15 cellular contexts compared by ENCODE assay signal in genomic region chr1:78263459-78263858, GRCh38.
A peak's percentile ranks its signal among the peaks of the same experiment; 100 is the strongest.
DNase-seq lines count a peak whose midpoint lies in the region; ATAC-seq and TF ChIP-seq lines count a peak whose summit lies in the region.
"Had no signal": no experiment of that assay in that cellular context is flagged by ENCODE, and none has a peak within 500 bp of the region (broad histone marks: within the 10 kb centered on the region; RNA-seq: fewer than 3 reads in every experiment).

No MANE protein-coding gene starts in this region.

- H3K9me1 ChIP-seq in IMR-90 (ENCODE audit: insufficient read depth, low read length): no peaks in the 10 kb centered on the region

- H4K5ac ChIP-seq in IMR-90 (ENCODE audit: low read depth, low read length): no peak overlapping the region

- POLR2A ChIA-PET in IMR-90 (lab: Charles Lee; ENCODE audit: unreplicated experiment) (no interaction called here), WTC11 (lab: Charles Lee) (no interaction called here)

- no peak overlapping the region for H2AK9ac ChIP-seq in IMR-90 (replicated peaks; ENCODE audit: low read depth, low read length, poor library complexity)

- no CpG with 5 or more reads among the region's 2 CpGs for WGBS in IMR-90 (ENCODE audit: extremely low coverage in 2 of 2, insufficient read length in 1 of 2), 2 experiments
- no CpG with 5 or more reads among the region's 2 CpGs for WGBS in neuronal stem cell (ENCODE audit: extremely low coverage in 2 of 2, insufficient read length in 2 of 2, insufficient replicate concordance in 1 of 2), 2 donors
- WGBS in aorta, 2 donors: 29 to 34% methylated on average over 2 of the region's 2 CpGs

- H2AK5ac ChIP-seq in IMR-90 (ENCODE audit: low read depth, low read length) (no peak overlapping the region), neuronal stem cell (ENCODE audit: low read depth, low read length) (no peak overlapping the region)

- H2AFZ ChIP-seq in IMR-90 (replicated peaks; ENCODE audit: low read length, poor library complexity): peak overlapping the region; percentile 43
- H2AFZ ChIP-seq in neuronal stem cell (ENCODE audit: low read length): no peak overlapping the region
- H2AFZ ChIP-seq: GM23248 had no signal

- no TSS peak for BruUV-seq in IMR-90 (replicated peaks; lab: Mats Ljungman, UMichigan)

- H3K23ac ChIP-seq in IMR-90 (ENCODE audit: low read depth, low read length) (no peak overlapping the region), neuronal stem cell (ENCODE audit: low read depth, low read length, poor library complexity) (no peak overlapping the region)

- H3K27me3 Mint-ChIP-seq in WTC11 (ENCODE audit: low read depth): peaks cover 76% of the 10 kb centered on the region
- H3K27me3 Mint-ChIP-seq: IgD-negative memory B cell had no signal

- no peak overlapping the region for H4K8ac ChIP-seq in IMR-90 (ENCODE audit: low read depth in 2 of 2, low read length in 2 of 2)
- H4K8ac ChIP-seq in neuronal stem cell (ENCODE audit: low read depth, low read length): no peak overlapping the region

- no peaks in the 10 kb centered on the region for H3K79me1 ChIP-seq in IMR-90 (ENCODE audit: low read depth in 1 of 2, low read length in 2 of 2)
- H3K79me1 ChIP-seq in neuronal stem cell (ENCODE audit: low read depth, low read length): no peaks in the 10 kb centered on the region

- H2BK15ac ChIP-seq in IMR-90 (ENCODE audit: low read depth, low read length) (no peak overlapping the region), neuronal stem cell (ENCODE audit: low read length) (no peak overlapping the region)

- H3K4me1 Mint-ChIP-seq in WTC11: peaks cover 8% of the 10 kb centered on the region
- H3K4me1 Mint-ChIP-seq: CD8-positive, alpha-beta memory T cell; IgD-negative memory B cell had no signal

- H3K4me1 ChIP-seq in IMR-90 (ENCODE audit: control insufficient read depth, insufficient read depth, low read length): no peaks in the 10 kb centered on the region
- peaks cover 0 to 3% of the 10 kb centered on the region in 2 donors for H3K4me1 ChIP-seq in neuronal stem cell (ENCODE audit: control insufficient read depth in 2 of 2, insufficient read depth in 1 of 2, low read depth in 1 of 2, low read length in 2 of 2)
- H3K4me1 ChIP-seq in aorta (ENCODE audit: control insufficient read depth in 1 of 2, insufficient read depth in 2 of 2, low read length in 2 of 2): no peaks in the 10 kb centered on the region
- H3K4me1 ChIP-seq: A549, BLaER1 had no signal

- H3K18ac ChIP-seq in IMR-90 (ENCODE audit: low read depth, low read length) (no peak overlapping the region), neuronal stem cell (ENCODE audit: low read length) (peak overlapping the region; percentile 33)

- H3K14ac ChIP-seq in IMR-90 (replicated peaks; ENCODE audit: low read depth, low read length): no peak overlapping the region
- H3K14ac ChIP-seq in neuronal stem cell (ENCODE audit: low read length): no peak overlapping the region

- H3K36me3 Mint-ChIP-seq in WTC11: no peaks in the 10 kb centered on the region
- H3K36me3 Mint-ChIP-seq: CD8-positive, alpha-beta memory T cell; IgD-negative memory B cell had no signal

- H3K27ac ChIP-seq in IMR-90 (ENCODE audit: insufficient read depth, low read length): no peak overlapping the region
- H3K27ac ChIP-seq in neuronal stem cell (replicated peaks; ENCODE audit: low read length): no peak overlapping the region
- no peak overlapping the region for H3K27ac ChIP-seq in aorta (ENCODE audit: low read depth in 1 of 2, low read length in 2 of 2)
- H3K27ac ChIP-seq: A549, BLaER1, GM23248 had no signal

- H3K4me3 ChIP-seq in IMR-90 (ENCODE audit: insufficient read depth, low read depth, low read length) (no peak overlapping the region), neuronal stem cell (ENCODE audit: low read length in 2 of 2) (no peak overlapping the region), aorta (ENCODE audit: low read length in 2 of 2) (no peak overlapping the region)
- H3K4me3 ChIP-seq: A549, BLaER1, GM23248 had no signal

- peaks cover 3% of the 10 kb centered on the region; the same call in 1 of the 2 replicates for H3K9me3 Mint-ChIP-seq in WTC11

- TF ChIP-seq CTCF in IMR-90 (conservative IDR thresholded peaks at IDR 0.05; ENCODE audit: low read depth, low read length) (no peak), WTC11 (IDR thresholded peaks at IDR 0.05) (no peak)

- H3K4me2 ChIP-seq in IMR-90 (ENCODE audit: low read depth, low read length): no peak overlapping the region
- H3K4me2 ChIP-seq in neuronal stem cell (ENCODE audit: insufficient read depth, low read length, poor library complexity, severe bottlenecking): no peak overlapping the region
- H3K4me2 ChIP-seq: A549, BLaER1 had no signal

- no peak for TF ChIP-seq RAD21 in IMR-90 (IDR thresholded peaks at IDR 0.05; ENCODE audit: low read length)

- H2BK5ac ChIP-seq in IMR-90 (ENCODE audit: low read depth, low read length, poor library complexity, severe bottlenecking) (no peak overlapping the region), neuronal stem cell (ENCODE audit: low read length) (no peak overlapping the region)

- H2BK20ac ChIP-seq in IMR-90 (ENCODE audit: low read depth, low read length): no peak overlapping the region

- CTCF ChIA-PET in IMR-90 (lab: Yijun Ruan, JAX): interaction anchor here (0.6 kb wide), 1 partner anchor 14 kb away, joined by 3 read pairs; no protein-coding TSS in a partner anchor
- CTCF ChIA-PET in WTC11 (lab: Charles Lee): interaction anchor here (0.8 kb wide), 1 partner anchor 69 kb away, joined by 3 read pairs; no protein-coding TSS in a partner anchor

- TF ChIP-seq POLR2A in IMR-90 (IDR thresholded peaks at IDR 0.05; ENCODE audit: low read depth, low read length): no peak

- H2BK120ac ChIP-seq in IMR-90 (ENCODE audit: low read depth, low read length) (no peak overlapping the region), neuronal stem cell (ENCODE audit: low read depth, low read length) (no peak overlapping the region)

- H3K4ac ChIP-seq in IMR-90 (ENCODE audit: low read depth, low read length): no peak overlapping the region
- peak overlapping the region; percentile 37 for H3K4ac ChIP-seq in neuronal stem cell (ENCODE audit: low read length)

- no peak overlapping the region for H3K27ac Mint-ChIP-seq in WTC11
- H3K27ac Mint-ChIP-seq: CD8-positive, alpha-beta memory T cell; IgD-negative memory B cell had no signal

- no peak overlapping the region for H3K56ac ChIP-seq in IMR-90 (ENCODE audit: extremely low read depth, insufficient read depth, low read length)

- no peak overlapping the region for H3K4me3 Mint-ChIP-seq in WTC11
- H3K4me3 Mint-ChIP-seq: CD8-positive, alpha-beta memory T cell; IgD-negative memory B cell had no signal

- H3K27me3 ChIP-seq in IMR-90 (ENCODE audit: control insufficient read depth, insufficient read depth, low read length): no peaks in the 10 kb centered on the region
- H3K27me3 ChIP-seq in neuronal stem cell (ENCODE audit: control insufficient read depth in 3 of 3, insufficient read depth in 3 of 3, low read depth in 1 of 3, low read length in 3 of 3): no peaks in the 10 kb centered on the region
- H3K27me3 ChIP-seq in aorta (ENCODE audit: control insufficient read depth in 1 of 2, insufficient read depth in 2 of 2, low read length in 1 of 2): no peaks in the 10 kb centered on the region
- H3K27me3 ChIP-seq: BLaER1 had no signal

- ATAC-seq in IMR-90 (ENCODE audit: low read depth): no peak
- peak; percentile 46 for ATAC-seq in WTC11
- peak; percentile 44 for ATAC-seq in aorta (ENCODE audit: low FRiP score)
- no peak for ATAC-seq in HG02763 (IDR thresholded peaks at IDR 0.05; ENCODE audit: unreplicated experiment)
- ATAC-seq: A549 had no signal

- no peak overlapping the region for H3K9ac ChIP-seq in IMR-90 (ENCODE audit: low read depth, low read length)
- H3K9ac ChIP-seq in neuronal stem cell (ENCODE audit: low read depth, low read length, poor library complexity): peak overlapping the region; percentile 30
- H3K9ac ChIP-seq: BLaER1, GM23248 had no signal

- H4K91ac ChIP-seq in IMR-90 (ENCODE audit: insufficient read depth, low read depth, low read length) (no peak overlapping the region), neuronal stem cell (ENCODE audit: low read depth, low read length, poor library complexity) (no peak overlapping the region)

- dilution Hi-C loops in IMR-90 (cut with HindIII; ENCODE audit: low sequenced_read_pairs, unreplicated experiment): no loop called here

- H3K36me3 ChIP-seq in IMR-90 (ENCODE audit: control insufficient read depth, insufficient read depth, low read length): no peaks in the 10 kb centered on the region
- no peaks in the 10 kb centered on the region for H3K36me3 ChIP-seq in neuronal stem cell (replicated peaks in 1 of 2; ENCODE audit: control insufficient read depth in 2 of 2, insufficient read depth in 2 of 2, low read length in 2 of 2)
- H3K36me3 ChIP-seq in aorta (ENCODE audit: control insufficient read depth in 1 of 2, insufficient read depth in 2 of 2, low read length in 1 of 2): no peaks in the 10 kb centered on the region
- H3K36me3 ChIP-seq: BLaER1 had no signal

- intact Hi-C loops in IMR-90 (cut with micrococcal nuclease): no loop called here
- intact Hi-C loops in aorta (cut with DNase I): no loop called here

- in situ Hi-C loops in IMR-90 (cut with MboI; ENCODE audit: low sequenced_read_pairs) (no loop called here), ACHN (cut with HindIII; ENCODE audit: low pct_ligation_motif_present, low pct_unique_long_range_greater_than_20kb, low sequenced_read_pairs) (no loop called here)

- no peak for DNase-seq in IMR-90
- DNase-seq in WTC11 (ENCODE audit: low spot score): no peak
- no peak for DNase-seq in neuronal stem cell (ENCODE audit: low spot score)
- peak in 1 of 2 donors; percentile 69 for DNase-seq in aorta
- DNase-seq in ACHN: no peak
- no peak for DNase-seq in AG08396 (ENCODE audit: low spot score)
- DNase-seq: AML-193; CD8-positive, alpha-beta memory T cell; DMS53; GM23248; H7 had no signal

- H3K9me3 ChIP-seq in IMR-90 (ENCODE audit: control insufficient read depth, insufficient read depth, low read length): no peaks in the 10 kb centered on the region
- H3K9me3 ChIP-seq in neuronal stem cell (replicated peaks in 1 of 2; ENCODE audit: control insufficient read depth in 2 of 2, insufficient read depth in 1 of 2, low read depth in 1 of 2, low read length in 2 of 2): no peaks in the 10 kb centered on the region
- H3K9me3 ChIP-seq in aorta (ENCODE audit: control insufficient read depth, low read length): no peaks in the 10 kb centered on the region
- H3K9me3 ChIP-seq: A549, BLaER1 had no signal

- no peak overlapping the region for H2BK12ac ChIP-seq in neuronal stem cell (ENCODE audit: low read length)

- no peaks in the 10 kb centered on the region for H4K20me1 ChIP-seq in IMR-90 (ENCODE audit: insufficient read depth, low read length)
- H4K20me1 ChIP-seq: BLaER1 had no signal

TF ChIP-seq in IMR-90, 13 proteins besides CTCF, POLR2A, EP300 and RAD21 (continues in another document):
- TF ChIP-seq CEBPB (IDR thresholded peaks at IDR 0.05; ENCODE audit: low read depth, low read length) (no peak), MAZ (IDR thresholded peaks at IDR 0.05; ENCODE audit: borderline replicate concordance, low read depth, low read length) (no peak), MAFK (IDR thresholded peaks at IDR 0.05; ENCODE audit: low read depth, low read length) (no peak)

TF ChIP-seq in WTC11, 78 proteins besides CTCF, POLR2A, EP300 and RAD21 (continues in another document):
- TF ChIP-seq ATF1 (CRISPR knock-in tag; IDR thresholded peaks at IDR 0.05): no peak

Comparison
In these comparisons a context has a peak if more than half of its experiments do, and no peak if none do; other contexts are left out.
1. ATAC-seq: peak in WTC11 (single experiment) and aorta (single experiment); none in IMR-90 (single experiment) and HG02763 (single experiment).